In genomic region chr11:70490208-70490607, GRCh38 we compare ENCODE assay signal across 25 cellular contexts.
A peak's percentile ranks its signal among the peaks of the same experiment; 100 is the strongest.
DNase-seq lines count a peak whose midpoint lies in the region; ATAC-seq and TF ChIP-seq lines count a peak whose summit lies in the region.
"Had no signal": no experiment of that assay in that cellular context is flagged by ENCODE, and none has a peak within 500 bp of the region (broad histone marks: within the 10 kb centered on the region; RNA-seq: fewer than 3 reads in every experiment).

No MANE protein-coding gene starts in this region.

- H3K4me3 ChIP-seq in psoas muscle, result no peak overlapping the region
- H3K4me3 ChIP-seq: left lung had no signal

- H3K36me3 ChIP-seq in psoas muscle (ENCODE audit: insufficient read depth in 1 of 2, low read depth in 1 of 2), result no peaks in the 10 kb centered on the region
- H3K36me3 ChIP-seq: left lung had no signal

- no peak for TF ChIP-seq CTCF in psoas muscle (IDR thresholded peaks at IDR 0.05)

- 84 to 90% (median 85%) methylated on average over 13 of the region's 13 CpGs for WGBS in psoas muscle, 3 donors

- peaks cover 3% of the 10 kb centered on the region for H3K9me3 Mint-ChIP-seq in activated T-helper 17 cell treated with anti-CD3 and anti-CD28 coated beads, Interleukin-2, amount 50 U/mL, for 72 hours

- H3K9me3 ChIP-seq in psoas muscle, result peaks cover 3% of the 10 kb centered on the region

- intact Hi-C loops in psoas muscle (cut with DNase I), result no loop called here

- peak; percentile 57 for ATAC-seq in activated T-helper 17 cell treated with anti-CD3 and anti-CD28 coated beads, Interleukin-2, amount 50 U/mL, for 72 hours (replicated peaks)
- no peak for ATAC-seq in psoas muscle
- ATAC-seq in activated CD4-positive, CD25-positive, alpha-beta regulatory T cell treated with anti-CD3 and anti-CD28 coated beads, Interleukin-2, amount 50 U/mL, for 24 hours, result no peak
- ATAC-seq: left lung; naive thymus-derived CD4-positive, alpha-beta T cell; SK-N-SH treated with all-trans-retinoic acid at 6 μM for 48 hours had no signal

- H3K36me3 Mint-ChIP-seq in activated T-helper 17 cell treated with anti-CD3 and anti-CD28 coated beads, Interleukin-2, amount 50 U/mL, for 72 hours (ENCODE audit: low read depth), result no peaks in the 10 kb centered on the region
- H3K36me3 Mint-ChIP-seq: mesothelial cell of epicardium had no signal

- no peak overlapping the region for H3K27ac ChIP-seq in psoas muscle
- H3K27ac ChIP-seq: left lung had no signal

- no peak overlapping the region for H3K27ac Mint-ChIP-seq in activated T-helper 17 cell treated with anti-CD3 and anti-CD28 coated beads, Interleukin-2, amount 50 U/mL, for 72 hours
- H3K27ac Mint-ChIP-seq: mesothelial cell of epicardium; naive thymus-derived CD4-positive, alpha-beta T cell had no signal

- H3K4me1 Mint-ChIP-seq in activated T-helper 17 cell treated with anti-CD3 and anti-CD28 coated beads, Interleukin-2, amount 50 U/mL, for 72 hours, result no peaks in the 10 kb centered on the region
- H3K4me1 Mint-ChIP-seq: brain; mesothelial cell of epicardium; naive thymus-derived CD4-positive, alpha-beta T cell had no signal

- DNase-seq in stimulated activated CD4-positive, alpha-beta T cell treated with anti-CD3 and anti-CD28 coated beads, Interleukin-15, amount 100 ng/mL, for 24 hours, result peak; percentile 11
- no peak for DNase-seq in stimulated activated CD4-positive, alpha-beta T cell treated with anti-CD3 and anti-CD28 coated beads, Interleukin-12 subunit alpha, Interleukin-12 subunit beta, amount 100 ng/mL, for 4 hours
- DNase-seq in psoas muscle (peak; percentile 4 to 27), DMS 273 (lab: John Stamatoyannopoulos, UW; ENCODE audit: unreplicated experiment) (no peak), HPDE6-E6E7 (ENCODE audit: extremely low spot score) (no peak)
- DNase-seq: activated CD4-positive, CD25-positive, alpha-beta regulatory T cell; activated gamma-delta T cell; activated T-cell treated with anti-CD3 and anti-CD28 coated beads, Interleukin-2, amount 50 U/mL, for 1 hour; C1 segment of cervical spinal cord; DMS79 treated with DMSO at 0.1 percent for 48 hours; GF-D8; H7; NCI-H146; NCI-H2107; NCI-H446; occipital lobe; small intestine had no signal

- no peaks in the 10 kb centered on the region for H3K4me1 ChIP-seq in psoas muscle
- H3K4me1 ChIP-seq: Caco-2, left lung had no signal

- H3K27me3 Mint-ChIP-seq in activated T-helper 17 cell treated with anti-CD3 and anti-CD28 coated beads, Interleukin-2, amount 50 U/mL, for 72 hours, result peaks cover 3% of the 10 kb centered on the region
- H3K27me3 Mint-ChIP-seq: brain had no signal

- H3K27me3 ChIP-seq in psoas muscle (ENCODE audit: insufficient read depth in 3 of 3, low read length in 2 of 3), result no peaks in the 10 kb centered on the region
- H3K27me3 ChIP-seq: left lung had no signal

- no peak overlapping the region for H3K4me3 Mint-ChIP-seq in activated T-helper 17 cell treated with anti-CD3 and anti-CD28 coated beads, Interleukin-2, amount 50 U/mL, for 72 hours
- H3K4me3 Mint-ChIP-seq: brain; mesothelial cell of epicardium; naive thymus-derived CD4-positive, alpha-beta T cell had no signal

Comparison
In these comparisons a context has a peak if more than half of its experiments do, and no peak if none do; other contexts are left out.
1. DNase-seq: peak in stimulated activated CD4-positive, alpha-beta T cell treated with anti-CD3 and anti-CD28 coated beads, Interleukin-15, amount 100 ng/mL, for 24 hours (single experiment) and psoas muscle (2 of 2); none in stimulated activated CD4-positive, alpha-beta T cell treated with anti-CD3 and anti-CD28 coated beads, Interleukin-12 subunit alpha, Interleukin-12 subunit beta, amount 100 ng/mL, for 4 hours (single experiment), DMS 273 (single experiment) and HPDE6-E6E7 (single experiment).